13 cellular contexts compared by ENCODE assay signal in the genomic region with DNA sequence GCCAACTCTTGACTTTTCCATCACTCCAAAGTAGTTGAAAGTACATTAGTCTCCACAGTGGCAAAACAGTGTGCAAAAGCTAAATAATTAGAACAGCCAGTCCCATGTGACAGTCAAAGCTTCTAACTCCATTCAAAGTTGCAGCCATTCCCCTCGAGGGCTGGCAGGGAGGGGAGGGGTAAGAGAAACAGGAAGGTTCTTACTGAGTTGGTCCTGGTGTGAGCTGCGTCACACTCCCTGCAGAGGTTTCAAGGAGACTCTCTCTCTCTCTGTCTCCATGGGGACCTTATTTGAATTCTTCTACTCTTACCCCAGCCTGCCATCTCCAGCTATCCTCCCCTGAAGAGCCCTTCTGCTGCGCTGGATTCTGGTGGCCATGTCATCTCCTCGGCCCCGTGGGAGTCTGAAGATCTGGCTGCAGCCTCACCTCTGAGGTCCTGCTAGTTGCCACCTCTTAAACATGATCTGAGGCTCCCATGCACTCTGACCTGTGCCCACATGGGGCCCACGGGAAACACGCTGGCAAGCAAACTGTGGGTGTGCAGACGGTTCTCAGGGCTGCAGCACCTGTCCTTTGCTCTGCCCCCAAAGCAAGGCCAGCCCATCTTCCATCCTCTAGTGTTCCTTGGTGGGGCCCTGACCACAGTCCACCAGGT. TPM values are rescaled to one million over a fixed set of nuclear protein-coding genes. Genes with fewer than 3 reads are reported as not detected.
"Had no signal": no experiment of that assay in that cellular context is flagged by ENCODE, and none has a peak within 500 bp of the region (broad histone marks: within the 10 kb centered on the region; RNA-seq: fewer than 3 reads in every experiment).

No MANE protein-coding gene starts in this region.

- H3K27me3 ChIP-seq: brain microvascular endothelial cell, esophagus muscularis mucosa had no signal

- H3K4me3 ChIP-seq: esophagus muscularis mucosa, skin epidermis had no signal

- H3K36me3 ChIP-seq: brain microvascular endothelial cell, esophagus muscularis mucosa had no signal

- H3K9me3 ChIP-seq: esophagus muscularis mucosa had no signal

- ATAC-seq: activated CD4-positive, alpha-beta T cell treated with anti-CD3 and anti-CD28 coated beads for 36 hours had no signal

- DNase-seq: activated CD4-positive, alpha-beta memory T cell treated with anti-CD3 and anti-CD28 coated beads, Interleukin-2, amount 10 ng/mL, durations not matched to agents 7 days and 5 days; activated CD4-positive, alpha-beta T cell treated with anti-CD3 and anti-CD28 coated beads for 36 hours; activated gamma-delta T cell; activated T-cell treated with anti-CD3 and anti-CD28 coated beads, Interleukin-2, amount 50 U/mL, for 48 hours; brain microvascular endothelial cell; cerebellar nuclear complex; mammary epithelial cell; nephron progenitor cell; trophoblast cell had no signal

- H3K27ac ChIP-seq: brain microvascular endothelial cell, esophagus muscularis mucosa had no signal

RNA-seq across cellular contexts. Expression of gene STH, which starts 23.3 kb away (rescaled TPM):
- total RNA-seq: activated CD4-positive, alpha-beta memory T cell treated with anti-CD3 and anti-CD28 coated beads, Interleukin-2, amount 10 ng/mL, durations not matched to agents 7 days and 5 days; activated CD4-positive, alpha-beta T cell treated with anti-CD3 and anti-CD28 coated beads for 36 hours; dermis microvascular lymphatic vessel endothelial cell; esophagus muscularis mucosa; fibroblast of villous mesenchyme; mammary epithelial cell had no signal
- polyA plus RNA-seq: mammary epithelial cell had no signal
